Comparison of ENCODE assay signal across 8 cellular contexts in genomic region chr3:120418866-120419490, GRCh38. TPM values are rescaled to one million over a fixed set of nuclear protein-coding genes. Genes with fewer than 3 reads are reported as not detected.
DNase-seq lines count a peak whose midpoint lies in the region; ATAC-seq and TF ChIP-seq lines count a peak whose summit lies in the region.

No MANE protein-coding gene starts in this region.

- 22 to 23% methylated on average over 6 of the region's 6 CpGs for WGBS in GM23248 (ENCODE audit: low coverage in 1 of 2, low lambda C conversion rate in 2 of 2, missing lambda C conversion rate in 2 of 2), 2 experiments
- WGBS in right lobe of liver (ENCODE audit: insufficient coverage, low coverage, low lambda C conversion rate, missing lambda C conversion rate), result 3% methylated on average over 6 of the region's 6 CpGs

- peak overlapping the region; percentile 89 for H3K27ac ChIP-seq in GM23248
- no peak overlapping the region for H3K27ac ChIP-seq in Karpas-422 (ENCODE audit: low read length)
- H3K27ac ChIP-seq in PC-3 (ENCODE audit: low read length), result no peak overlapping the region
- H3K27ac ChIP-seq in cingulate gyrus (ENCODE audit: low read depth, low read length), result peak overlapping the region; percentile 80
- peak overlapping the region in 1 of 3 donors; percentile 15 for H3K27ac ChIP-seq in right lobe of liver

- POLR2A ChIA-PET in GM10248 (lab: Yijun Ruan, JAX), result no interaction called here
- POLR2A ChIA-PET in PC-3 (lab: Charles Lee; ENCODE audit: unreplicated experiment), result interaction anchor here (0.6 kb wide), 3 partner anchors 18 to 177 kb away, joined by 3 read pairs; partner anchors contain the start of gene NDUFB4

- H3K4me2 ChIP-seq in GM23248 (ENCODE audit: unreplicated experiment) (peak overlapping the region; percentile 66), Karpas-422 (ENCODE audit: low read depth, low read length, poor library complexity, severe bottlenecking) (no peak overlapping the region), PC-3 (ENCODE audit: low read length) (peak overlapping the region; percentile 81)

- no peaks in the 10 kb centered on the region for H3K9me2 ChIP-seq in GM23248 (ENCODE audit: insufficient read depth)
- H3K9me2 ChIP-seq in Karpas-422 (replicated peaks; ENCODE audit: insufficient read depth, low read length), result no peaks in the 10 kb centered on the region
- no peaks in the 10 kb centered on the region for H3K9me2 ChIP-seq in PC-3 (replicated peaks; ENCODE audit: low read length)

- CTCF ChIA-PET in GM10248 (lab: Yijun Ruan, JAX), result interaction anchor here (1.1 to 8.1 kb wide), 18 partner anchors 12 to 401 kb away, joined by 3 to 121 read pairs (median 10); partner anchors contain the start of genes LRRC58 and NDUFB4
- CTCF ChIA-PET in PC-3 (lab: Charles Lee), result interaction anchor here (0.5 to 2.9 kb wide), 13 partner anchors 16 to 376 kb away, joined by 3 to 67 read pairs (median 4); no protein-coding TSS in a partner anchor

- no peak overlapping the region for H3K4me3 ChIP-seq in GM23248
- H3K4me3 ChIP-seq in Karpas-422 (ENCODE audit: low read length), result no peak overlapping the region
- H3K4me3 ChIP-seq in PC-3 (ENCODE audit: low read length), result no peak overlapping the region
- no peak overlapping the region for H3K4me3 ChIP-seq in right lobe of liver

- no TSS peak for BruUV-seq in PC-3 (replicated peaks; lab: Mats Ljungman, UMichigan)

- intact Hi-C loops in PC-3 (cut with micrococcal nuclease), result loop anchor here (1.0 to 5.0 kb wide), 5 partner anchors 24 to 378 kb away; partner anchors contain the start of genes GTF2E1 and RABL3
- intact Hi-C loops in right lobe of liver (cut with DNase I), result loop anchor here (5.0 to 10.0 kb wide), 3 partner anchors 138 to 174 kb away; no protein-coding TSS in a partner anchor

- peaks cover 37% of the 10 kb centered on the region; the same call in 1 of the 2 replicates for H4K20me1 ChIP-seq in GM23248 (ENCODE audit: insufficient read depth)
- H4K20me1 ChIP-seq in Karpas-422 (ENCODE audit: insufficient read depth, low read depth, low read length), result no peaks in the 10 kb centered on the region
- no peaks in the 10 kb centered on the region for H4K20me1 ChIP-seq in PC-3 (ENCODE audit: low read length)

- ATAC-seq in PC-3, result peak; percentile 76
- peak; percentile 82 to 86 (median 86) for ATAC-seq in right lobe of liver

- no peak for TF ChIP-seq POLR2A in right lobe of liver (IDR thresholded peaks at IDR 0.05)

- H2AFZ ChIP-seq in GM23248 (no peak overlapping the region), Karpas-422 (ENCODE audit: low read length) (no peak overlapping the region), PC-3 (ENCODE audit: low read length) (peak overlapping the region; percentile 22; the same call in 1 of the 2 replicates)

- H3K36me3 ChIP-seq in GM23248 (ENCODE audit: low read depth) (peaks cover 43% of the 10 kb centered on the region), Karpas-422 (ENCODE audit: insufficient read depth, low read length) (no peaks in the 10 kb centered on the region), PC-3 (ENCODE audit: low read depth, low read length) (peaks cover 26% of the 10 kb centered on the region; the same call in 1 of the 2 replicates), right lobe of liver (no peaks in the 10 kb centered on the region)

- H3K27me3 ChIP-seq in GM23248 (replicated peaks; ENCODE audit: insufficient read depth), result no peaks in the 10 kb centered on the region
- H3K27me3 ChIP-seq in Karpas-422 (ENCODE audit: low read length), result no peaks in the 10 kb centered on the region
- H3K27me3 ChIP-seq in PC-3 (ENCODE audit: low read length), result no peaks in the 10 kb centered on the region
- H3K27me3 ChIP-seq in right lobe of liver, result no peaks in the 10 kb centered on the region

- H3F3A ChIP-seq in GM23248 (ENCODE audit: insufficient read depth) (peaks cover 88% of the 10 kb centered on the region), PC-3 (ENCODE audit: low read length, unreplicated experiment) (no peaks in the 10 kb centered on the region)

- in situ Hi-C loops in GM23248 (cut with MboI), result loop anchor here (25.0 kb wide), 1 partner anchor 368 kb away; no protein-coding TSS in a partner anchor

- H3K79me2 ChIP-seq in GM23248 (ENCODE audit: insufficient read depth) (peaks cover 85% of the 10 kb centered on the region), Karpas-422 (ENCODE audit: low read length) (no peaks in the 10 kb centered on the region), PC-3 (ENCODE audit: low read length) (no peaks in the 10 kb centered on the region)

- DNase-seq in GM10248 (ENCODE audit: extremely low spot score), result peak; percentile 55
- peak; percentile 54 for DNase-seq in GM23248
- peak; percentile 80 for DNase-seq in Karpas-422
- peak; percentile 79 for DNase-seq in PC-3
- peak; percentile 54 to 77 (median 70) for DNase-seq in right lobe of liver
- peak; percentile 68 for DNase-seq in ureter (ENCODE audit: low spot score)
- no peak for DNase-seq in T1000 (lab: John Stamatoyannopoulos, UW)

- TF ChIP-seq CTCF in GM10248 (IDR thresholded peaks at IDR 0.05; ENCODE audit: control extremely low read depth, extremely low read depth, low read depth, missing control alignments), result peak; percentile 80
- peak; percentile 97 for TF ChIP-seq CTCF in PC-3 (conservative IDR thresholded peaks at IDR 0.05; ENCODE audit: low read depth, low read length)
- peak; percentile 60 to 79 (median 70) for TF ChIP-seq CTCF in right lobe of liver (IDR thresholded peaks at IDR 0.05)

- peak overlapping the region; percentile 65 for H3K9ac ChIP-seq in GM23248
- no peak overlapping the region for H3K9ac ChIP-seq in Karpas-422 (ENCODE audit: low read length)
- H3K9ac ChIP-seq in PC-3 (ENCODE audit: low read length), result no peak overlapping the region

- H3K4me1 ChIP-seq in GM23248 (ENCODE audit: insufficient read depth), result peaks cover 72% of the 10 kb centered on the region
- H3K4me1 ChIP-seq in Karpas-422 (ENCODE audit: low read length), result peaks cover 16% of the 10 kb centered on the region
- H3K4me1 ChIP-seq in PC-3 (ENCODE audit: insufficient read depth, low read length), result peaks cover 24% of the 10 kb centered on the region
- peaks cover 0 to 22% (median 2%) of the 10 kb centered on the region in 4 donors for H3K4me1 ChIP-seq in right lobe of liver

- H3K9me3 ChIP-seq in GM23248 (ENCODE audit: low read depth) (no peaks in the 10 kb centered on the region), Karpas-422 (ENCODE audit: low read length) (no peaks in the 10 kb centered on the region), PC-3 (ENCODE audit: low read length) (no peaks in the 10 kb centered on the region), right lobe of liver (no peaks in the 10 kb centered on the region)

RNA-seq across cellular contexts. Expression of gene FSTL1, which starts 31.8 kb away (rescaled TPM):
- total RNA-seq in GM23248 (2014; rRNA removed; shearing (Covaris generic)), result 4,171 and 4,244 TPM in 2 replicates
- polyA plus RNA-seq in GM23248 (2016; fragmentation: Nextera tagmentation; extraction: Ambion mirVana), result 1,910 and 1,919 TPM in 2 replicates
- total RNA-seq in Karpas-422 (2014; rRNA removed; shearing (Covaris generic); ENCODE audit: low replicate concordance), result not detected in 2 replicates
- total RNA-seq in PC-3 (2014; rRNA removed) (178 and 185 TPM in 2 replicates), right lobe of liver (10 to 100 TPM; 32.8 to 50.0 (median 45.5) TPM), ureter (379 TPM)

Comparison
In these comparisons a context has a peak if more than half of its experiments do, and no peak if none do; other contexts are left out.
1. H3K27ac ChIP-seq: peak in GM23248 (single experiment) and cingulate gyrus (single experiment); none in Karpas-422 (single experiment) and PC-3 (single experiment).
2. RNA of gene FSTL1, which starts 31.8 kb away (total RNA-seq): 4,171 to 4,244 TPM in GM23248, 379 TPM in ureter (single experiment), 178 to 185 TPM in PC-3 and 32.8 to 50.0 TPM in right lobe of liver; not detected in Karpas-422; every median in the first group is over 10 times any median in the second.
3. Peak in every context shown above with its lines, with median percentiles within 50 percentile points of each other: CTCF ChIP-seq.